Comparison of ENCODE assay signal across 21 cellular contexts in genomic region chr14:25110101-25110500, GRCh38.
A peak's percentile ranks its signal among the peaks of the same experiment; 100 is the strongest.
DNase-seq lines count a peak whose midpoint lies in the region; ATAC-seq, FAIRE-seq and TF ChIP-seq lines count a peak whose summit lies in the region.
"Had no signal": no experiment of that assay in that cellular context is flagged by ENCODE, and none has a peak within 500 bp of the region (broad histone marks: within the 10 kb centered on the region; RNA-seq: fewer than 3 reads in every experiment).

No MANE protein-coding gene starts in this region.

- H3K27me3 ChIP-seq in A673 (replicated peaks; ENCODE audit: insufficient read depth, low read depth, low read length, poor library complexity) (no peaks in the 10 kb centered on the region), pancreas (no peaks in the 10 kb centered on the region)

- ATAC-seq in pancreas: no peak
- ATAC-seq: CD8-positive, alpha-beta T cell; HCT116; stimulated activated naive CD8-positive, alpha-beta T cell treated with anti-CD3 and anti-CD28 coated beads, Interleukin-15, Interleukin-2, amounts not matched to agents 100 U/mL and 50 U/mL, for 24 hours; WTC11 had no signal

- intact Hi-C loops in A673 (cut with micrococcal nuclease; ENCODE audit: unreplicated experiment) (no loop called here), pancreas (cut with DNase I) (no loop called here)

- H3K36me3 ChIP-seq in A673 (ENCODE audit: insufficient read depth, low read length, poor library complexity, severe bottlenecking) (no peaks in the 10 kb centered on the region), pancreas (no peaks in the 10 kb centered on the region)

- no peak for TF ChIP-seq CTCF in mesothelial cell of epicardium (IDR thresholded peaks at IDR 0.05; ENCODE audit: unreplicated experiment)
- no peak for TF ChIP-seq CTCF in A673 (conservative IDR thresholded peaks at IDR 0.05; ENCODE audit: low read depth, low read length)
- TF ChIP-seq CTCF in pancreas (IDR thresholded peaks at IDR 0.05): no peak

- no peaks in the 10 kb centered on the region for H3K27me3 Mint-ChIP-seq in mesothelial cell of epicardium (ENCODE audit: low read depth)

- 93 to 94% methylated on average over 2 of the region's 2 CpGs for WGBS in pancreas, 2 donors

- H3K4me3 ChIP-seq in A673 (ENCODE audit: low read depth, low read length, poor library complexity, severe bottlenecking): no peak overlapping the region
- H3K4me3 ChIP-seq in pancreas: no peak overlapping the region

- no TSS peak for BruUV-seq in A673 (replicated peaks; lab: Mats Ljungman, UMichigan)

- CTCF ChIA-PET in A673 (lab: Charles Lee): no interaction called here

- H3K9me3 ChIP-seq in A673 (ENCODE audit: low read depth, low read length, poor library complexity, severe bottlenecking): no peaks in the 10 kb centered on the region
- H3K9me3 ChIP-seq in pancreas: no peaks in the 10 kb centered on the region

- H3K4me3 Mint-ChIP-seq in mesothelial cell of epicardium: no peak overlapping the region
- H3K4me3 Mint-ChIP-seq: activated naive CD4-positive, alpha-beta T cell treated with anti-CD3 and anti-CD28 coated beads, Interleukin-2, amount 50 U/mL, for 24 hours; CD8-positive, alpha-beta T cell; WTC11 had no signal

- H3K27ac ChIP-seq in angular gyrus (ENCODE audit: low read depth, low read length): peak overlapping the region; percentile 41
- no peak overlapping the region for H3K27ac ChIP-seq in A673 (ENCODE audit: low read depth, low read length, poor library complexity, severe bottlenecking)
- no peak overlapping the region for H3K27ac ChIP-seq in pancreas
- H3K27ac ChIP-seq: HL-60 had no signal

- no peaks in the 10 kb centered on the region for H3K4me1 ChIP-seq in A673 (ENCODE audit: insufficient read depth, low read length, poor library complexity, severe bottlenecking)
- H3K4me1 ChIP-seq in pancreas: peaks cover 0 to 5% (median 0%) of the 10 kb centered on the region in 3 donors

- H3K27ac Mint-ChIP-seq in mesothelial cell of epicardium: peak overlapping the region; percentile 82
- H3K27ac Mint-ChIP-seq: activated naive CD4-positive, alpha-beta T cell treated with anti-CD3 and anti-CD28 coated beads, Interleukin-2, amount 50 U/mL, for 24 hours; CD8-positive, alpha-beta T cell; WTC11 had no signal

- DNase-seq in HTR-8/SVneo (ENCODE audit: insufficient read length, low spot score) (no peak), mesothelial cell of epicardium (ENCODE audit: low spot score in 2 of 2, unreplicated experiment in 2 of 2) (no peak), superior temporal gyrus (ENCODE audit: extremely low spot score) (peak; percentile 28), A673 (ENCODE audit: low spot score) (no peak), kidney glomerular epithelial cell (lab: John Stamatoyannopoulos, UW) (no peak), pancreas (no peak)
- DNase-seq: activated CD4-positive, alpha-beta T cell treated with anti-CD3 and anti-CD28 coated beads, Interleukin-2, amount 50 U/mL, for 1 hour; AML-193; CD8-positive, alpha-beta T cell; NCI-H1092; NCI-H1930; stimulated activated naive CD8-positive, alpha-beta T cell treated with anti-CD3 and anti-CD28 coated beads, Interleukin-15, Interleukin-2, amounts not matched to agents 100 U/mL and 50 U/mL, for 24 hours; SW 1271; T1000; trophoblast cell had no signal

- FAIRE-seq in HTR-8/SVneo (lab: Jason Lieb, UNC): peak; percentile 76
- FAIRE-seq in pancreas (lab: Jason Lieb, UNC): no peak
- FAIRE-seq: endothelial cell of umbilical vein had no signal

- POLR2A ChIA-PET in A673 (lab: Charles Lee; ENCODE audit: low non-redundant PET): no interaction called here

- H3K36me3 Mint-ChIP-seq in mesothelial cell of epicardium: peaks cover 3% of the 10 kb centered on the region
- H3K36me3 Mint-ChIP-seq: activated naive CD4-positive, alpha-beta T cell treated with anti-CD3 and anti-CD28 coated beads, Interleukin-2, amount 50 U/mL, for 24 hours; CD8-positive, alpha-beta T cell; WTC11 had no signal

- H3K9me3 Mint-ChIP-seq in mesothelial cell of epicardium: peaks cover 9% of the 10 kb centered on the region
- H3K9me3 Mint-ChIP-seq: activated naive CD4-positive, alpha-beta T cell treated with anti-CD3 and anti-CD28 coated beads, Interleukin-2, amount 50 U/mL, for 24 hours; CD8-positive, alpha-beta T cell had no signal

- peaks cover 27% of the 10 kb centered on the region for H3K4me1 Mint-ChIP-seq in mesothelial cell of epicardium
- H3K4me1 Mint-ChIP-seq: activated naive CD4-positive, alpha-beta T cell treated with anti-CD3 and anti-CD28 coated beads, Interleukin-2, amount 50 U/mL, for 24 hours; WTC11 had no signal
